21 cellular contexts compared by ENCODE assay signal in the genomic region with DNA sequence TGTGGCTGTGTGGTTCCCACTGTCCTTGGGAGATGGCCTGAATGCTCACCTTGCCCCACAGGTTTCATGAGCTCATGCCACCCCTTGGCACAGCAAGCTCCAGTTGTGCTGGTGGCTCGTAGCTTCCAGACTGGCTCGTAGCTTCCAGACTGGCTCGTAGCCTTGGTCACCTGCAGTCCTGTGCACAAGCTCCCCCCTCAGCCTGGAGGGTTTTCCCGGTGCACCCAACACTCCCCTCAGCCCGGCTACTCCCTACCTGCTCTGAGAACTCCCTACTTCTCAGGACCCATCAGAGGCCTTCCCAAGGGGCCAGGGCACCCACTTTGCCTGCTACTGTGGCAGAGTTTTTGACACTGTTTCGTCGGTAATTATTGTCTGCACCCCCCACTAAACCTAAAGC.
DNase-seq lines count a peak whose midpoint lies in the region; FAIRE-seq and TF ChIP-seq lines count a peak whose summit lies in the region.
"Had no signal": no experiment of that assay in that cellular context is flagged by ENCODE, and none has a peak within 500 bp of the region (broad histone marks: within the 10 kb centered on the region; RNA-seq: fewer than 3 reads in every experiment).

No MANE protein-coding gene starts in this region.

- H3K4me3 ChIP-seq in kidney (ENCODE audit: low read length in 2 of 2), result no peak overlapping the region
- H3K4me3 ChIP-seq: BLaER1, GM12878 had no signal

- H3K9ac ChIP-seq in kidney (ENCODE audit: low read length in 2 of 2), result no peak overlapping the region
- H3K9ac ChIP-seq: BLaER1 had no signal

- H3K36me3 ChIP-seq in kidney (ENCODE audit: control insufficient read depth in 1 of 2, insufficient read depth in 2 of 2, low read length in 2 of 2), result no peaks in the 10 kb centered on the region
- H3K36me3 ChIP-seq: BE2C, BLaER1 had no signal

- no peak for FAIRE-seq in kidney (lab: Jason Lieb, UNC)
- FAIRE-seq: A204.1, D721Med, G401.6, GM12878, GM12892, GM18507 had no signal

- H3K9me3 ChIP-seq in kidney (ENCODE audit: control insufficient read depth in 1 of 2, low read length in 2 of 2), result peaks cover 2 to 11% of the 10 kb centered on the region in 2 donors
- H3K9me3 ChIP-seq: BE2C, Caco-2 had no signal

- intact Hi-C loops in kidney (cut with DNase I) (no loop called here), posterior vena cava (cut with DNase I) (no loop called here)

- TF ChIP-seq CTCF in kidney (IDR thresholded peaks at IDR 0.05; ENCODE audit: borderline replicate concordance, extremely low read depth, insufficient read depth), result no peak

- H3K27ac ChIP-seq in kidney (ENCODE audit: low read depth in 2 of 2, low read length in 2 of 2), result no peak overlapping the region
- H3K27ac ChIP-seq: BLaER1 had no signal

- no peaks in the 10 kb centered on the region for H3K4me1 ChIP-seq in kidney (ENCODE audit: control insufficient read depth in 1 of 2, insufficient read depth in 1 of 2, low read depth in 1 of 2, low read length in 2 of 2)
- H3K4me1 ChIP-seq: BE2C, Caco-2 had no signal

- DNase-seq in kidney, result peak; percentile 41
- peak; percentile 35 for DNase-seq in posterior vena cava (ENCODE audit: low spot score)
- no peak for DNase-seq in GF-D8 (lab: John Stamatoyannopoulos, UW)
- DNase-seq in anterior cingulate cortex (lab: John Stamatoyannopoulos, UW), result no peak
- DNase-seq in NOMO-1 treated with DMSO at 0.1 percent for 48 hours (lab: John Stamatoyannopoulos, UW; ENCODE audit: unreplicated experiment), result no peak
- DNase-seq: 8988T; ACHN; BE2C; C1 segment of cervical spinal cord; Caco-2; Calu3; CD4-positive, CD25-positive, alpha-beta regulatory T cell; CD8-positive, alpha-beta T cell; DMS79 treated with DMSO at 0.1 percent for 48 hours had no signal

Comparison
In these comparisons a context has a peak if more than half of its experiments do, and no peak if none do; other contexts are left out.
1. DNase-seq: peak in kidney (single experiment) and posterior vena cava (single experiment); none in GF-D8 (single experiment), anterior cingulate cortex (0 of 58) and NOMO-1 treated with DMSO at 0.1 percent for 48 hours (single experiment).